In the genomic region with DNA sequence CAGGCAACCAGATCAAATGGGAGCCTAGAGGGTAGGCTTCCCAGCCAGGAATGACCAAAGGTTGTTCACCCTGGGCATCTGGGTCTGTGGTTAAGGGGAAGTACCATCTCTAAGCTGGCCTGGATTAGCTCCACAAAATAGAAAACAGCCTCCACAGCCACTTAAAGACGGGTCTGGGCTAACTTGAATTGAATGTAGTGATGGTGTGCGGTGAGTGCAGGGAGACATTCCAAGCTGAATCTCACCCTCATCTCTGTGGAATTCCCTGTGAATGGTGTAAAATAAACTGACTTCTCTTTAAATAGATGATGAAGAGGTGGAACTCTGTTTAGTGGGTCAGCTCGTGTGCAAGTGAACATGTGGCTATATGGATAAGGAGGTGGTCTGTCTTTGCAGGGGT, we compare ENCODE assay signal across 19 cellular contexts.
"Had no signal": no experiment of that assay in that cellular context is flagged by ENCODE, and none has a peak within 500 bp of the region (broad histone marks: within the 10 kb centered on the region; RNA-seq: fewer than 3 reads in every experiment).

No MANE protein-coding gene starts in this region.

- H3K36me3 ChIP-seq: esophagus squamous epithelium, gastrocnemius medialis had no signal

- H3K27me3 ChIP-seq: esophagus squamous epithelium, gastrocnemius medialis, tibial nerve had no signal

- H3K27ac ChIP-seq: epithelial cell of prostate, esophagus squamous epithelium, gastrocnemius medialis, tibial nerve had no signal

- H3K9me3 ChIP-seq: esophagus squamous epithelium, gastrocnemius medialis, mucosa of descending colon, tibial nerve had no signal

- H3K4me1 ChIP-seq: esophagus squamous epithelium, gastrocnemius medialis, tibial nerve had no signal

- DNase-seq: activated B cell treated with CpG ODN at 0.5 μM for 24 hours; activated CD4-positive, alpha-beta T cell treated with anti-CD3 and anti-CD28 coated beads, Interleukin-2, amount 50 U/mL, for 1 hour; activated CD8-positive, alpha-beta T cell treated with anti-CD3 and anti-CD28 coated beads for 36 hours; activated naive CD8-positive, alpha-beta T cell treated with anti-CD3 and anti-CD28 coated beads, Interleukin-2, amount 50 U/mL, for 24 hours; activated T-cell treated with anti-CD3 and anti-CD28 coated beads, Interleukin-2, amount 50 U/mL, for 48 hours; amygdala; effector CD8-positive, alpha-beta T cell; esophagus squamous epithelium; gastrocnemius medialis; hippocampal formation; left cardiac atrium; left ventricle myocardium superior; mucosa of descending colon; right cardiac atrium; stimulated activated CD4-positive, alpha-beta T cell treated with anti-CD3 and anti-CD28 coated beads, Interleukin-15, amount 100 ng/mL, for 24 hours; stimulated activated CD4-positive, alpha-beta T cell treated with anti-CD3 and anti-CD28 coated beads, Interleukin-2, amount 100 ng/mL, for 24 hours; stimulated activated naive CD4-positive, alpha-beta T cell treated with Interleukin-2 at 50 U/mL for 16 hours had no signal

- H3K4me3 ChIP-seq: esophagus squamous epithelium, gastrocnemius medialis, mucosa of descending colon, tibial nerve had no signal
